Comparison of ENCODE assay signal across 14 cellular contexts in genomic region chr17:8110456-8110804, GRCh38. TPM values are rescaled to one million over a fixed set of nuclear protein-coding genes. Genes with fewer than 3 reads are reported as not detected.
A peak's percentile ranks its signal among the peaks of the same experiment; 100 is the strongest.
DNase-seq lines count a peak whose midpoint lies in the region; TF ChIP-seq lines count a peak whose summit lies in the region.
"Had no signal": no experiment of that assay in that cellular context is flagged by ENCODE, and none has a peak within 500 bp of the region (broad histone marks: within the 10 kb centered on the region; RNA-seq: fewer than 3 reads in every experiment).

No MANE protein-coding gene starts in this region.

- DNase-seq in activated naive CD4-positive, alpha-beta T cell (lab: John Stamatoyannopoulos, UW), result no peak
- DNase-seq in type B pancreatic cell (ENCODE audit: extremely low spot score, unreplicated experiment) (no peak), SHP77 treated with DMSO at 0.1 percent for 48 hours (lab: John Stamatoyannopoulos, UW) (no peak), tibial nerve (ENCODE audit: low spot score in 2 of 2) (no peak), activated T-cell treated with anti-CD3 and anti-CD28 coated beads for 4 hours (no peak)
- DNase-seq: foreskin keratinocyte had no signal

- H3K9me3 Mint-ChIP-seq in activated naive CD4-positive, alpha-beta T cell treated with anti-CD3 and anti-CD28 coated beads, Interleukin-2, amount 50 U/mL, for 24 hours, result no peaks in the 10 kb centered on the region
- H3K9me3 Mint-ChIP-seq in type B pancreatic cell, result no peaks in the 10 kb centered on the region
- H3K9me3 Mint-ChIP-seq: natural killer cell treated with Interleukin-12 subunit alpha and Interleukin-12 subunit beta and Interleukin-15 and Interleukin-18, amount 100 ng/mL, for 72 hours had no signal

- H3K9me3 ChIP-seq in iPS-20b (ENCODE audit: insufficient read depth, low read depth, low read length), result no peaks in the 10 kb centered on the region
- no peaks in the 10 kb centered on the region for H3K9me3 ChIP-seq in tibial nerve
- H3K9me3 ChIP-seq: upper lobe of right lung had no signal

- TF ChIP-seq POLR2A in tibial nerve (IDR thresholded peaks at IDR 0.05), result no peak

- no peak for TF ChIP-seq EP300 in tibial nerve (IDR thresholded peaks at IDR 0.05)

- no peak overlapping the region for H3K9ac ChIP-seq in iPS-20b (ENCODE audit: low read depth, low read length)

- H3K27ac Mint-ChIP-seq in activated naive CD4-positive, alpha-beta T cell treated with anti-CD3 and anti-CD28 coated beads, Interleukin-2, amount 50 U/mL, for 24 hours, result no peak overlapping the region
- no peak overlapping the region for H3K27ac Mint-ChIP-seq in type B pancreatic cell
- H3K27ac Mint-ChIP-seq: activated CD8-positive, alpha-beta memory T cell treated with anti-CD3 and anti-CD28 coated beads, Interleukin-2, amount 10 ng/mL, durations not matched to agents 7 days and 5 days; natural killer cell treated with Interleukin-12 subunit alpha and Interleukin-12 subunit beta and Interleukin-15 and Interleukin-18, amount 100 ng/mL, for 72 hours had no signal

- TF ChIP-seq CTCF in VCaP (conservative IDR thresholded peaks at IDR 0.05) (peak; percentile 47), type B pancreatic cell (conservative IDR thresholded peaks at IDR 0.05) (peak; percentile 16), tibial nerve (IDR thresholded peaks at IDR 0.05) (no peak)

- no peaks in the 10 kb centered on the region for H3K36me3 ChIP-seq in iPS-20b (ENCODE audit: insufficient read depth, low read depth, low read length)
- H3K36me3 ChIP-seq in tibial nerve, result no peaks in the 10 kb centered on the region
- H3K36me3 ChIP-seq: upper lobe of right lung had no signal

- H3K4me3 Mint-ChIP-seq in activated naive CD4-positive, alpha-beta T cell treated with anti-CD3 and anti-CD28 coated beads, Interleukin-2, amount 50 U/mL, for 24 hours, result peak overlapping the region; percentile 44
- H3K4me3 Mint-ChIP-seq in type B pancreatic cell, result peak overlapping the region; percentile 72
- H3K4me3 Mint-ChIP-seq: activated CD8-positive, alpha-beta memory T cell treated with anti-CD3 and anti-CD28 coated beads, Interleukin-2, amount 10 ng/mL, durations not matched to agents 7 days and 5 days; natural killer cell treated with Interleukin-12 subunit alpha and Interleukin-12 subunit beta and Interleukin-15 and Interleukin-18, amount 100 ng/mL, for 72 hours had no signal

- H3K27me3 Mint-ChIP-seq in activated naive CD4-positive, alpha-beta T cell treated with anti-CD3 and anti-CD28 coated beads, Interleukin-2, amount 50 U/mL, for 24 hours, result peaks cover 10% of the 10 kb centered on the region
- peaks cover 82% of the 10 kb centered on the region for H3K27me3 Mint-ChIP-seq in type B pancreatic cell

- H3K27ac ChIP-seq in VCaP, result no peak overlapping the region; the same call in 1 of the 2 replicates
- H3K27ac ChIP-seq in iPS-20b (ENCODE audit: low read length), result no peak overlapping the region
- H3K27ac ChIP-seq in tibial nerve, result no peak overlapping the region
- H3K27ac ChIP-seq: foreskin keratinocyte, upper lobe of right lung had no signal

- peak overlapping the region; percentile 80; the same call in 1 of the 2 replicates for H3K4me3 ChIP-seq in iPS-20b (ENCODE audit: low read length)
- peak overlapping the region in 1 of 4 donors; percentile 29 for H3K4me3 ChIP-seq in tibial nerve

- H3K4me1 ChIP-seq in iPS-20b (ENCODE audit: insufficient read depth, low read length), result no peaks in the 10 kb centered on the region
- peaks cover 0 to 13% (median 6%) of the 10 kb centered on the region in 4 donors for H3K4me1 ChIP-seq in tibial nerve

- peaks cover 72% of the 10 kb centered on the region for H3K27me3 ChIP-seq in iPS-20b (ENCODE audit: insufficient read depth, low read length)
- peaks cover 0 to 71% of the 10 kb centered on the region in 2 donors for H3K27me3 ChIP-seq in tibial nerve
- H3K27me3 ChIP-seq: foreskin keratinocyte had no signal

- H3K4me1 Mint-ChIP-seq in activated naive CD4-positive, alpha-beta T cell treated with anti-CD3 and anti-CD28 coated beads, Interleukin-2, amount 50 U/mL, for 24 hours, result peaks cover 9% of the 10 kb centered on the region
- no peaks in the 10 kb centered on the region for H3K4me1 Mint-ChIP-seq in type B pancreatic cell (ENCODE audit: unreplicated experiment)

- WGBS in tibial nerve, 2 donors, result 26 to 31% methylated on average over 8 to 10 of the region's 10 CpGs

- no peaks in the 10 kb centered on the region for H3K36me3 Mint-ChIP-seq in activated naive CD4-positive, alpha-beta T cell treated with anti-CD3 and anti-CD28 coated beads, Interleukin-2, amount 50 U/mL, for 24 hours
- H3K36me3 Mint-ChIP-seq in type B pancreatic cell, result no peaks in the 10 kb centered on the region
- H3K36me3 Mint-ChIP-seq: activated CD8-positive, alpha-beta memory T cell treated with anti-CD3 and anti-CD28 coated beads, Interleukin-2, amount 10 ng/mL, durations not matched to agents 7 days and 5 days; natural killer cell treated with Interleukin-12 subunit alpha and Interleukin-12 subunit beta and Interleukin-15 and Interleukin-18, amount 100 ng/mL, for 72 hours had no signal

RNA-seq across cellular contexts. Expression of gene ALOXE3, which starts 7.9 kb away (rescaled TPM):
- 0.14 TPM in 1 of 2 replicates, not detected in the other for total RNA-seq in type B pancreatic cell (ENCODE audit: low replicate concordance)
- total RNA-seq in tibial nerve, result not detected
- total RNA-seq: activated CD8-positive, alpha-beta memory T cell treated with anti-CD3 and anti-CD28 coated beads, Interleukin-2, amount 10 ng/mL, durations not matched to agents 7 days and 5 days; H4; natural killer cell treated with Interleukin-12 subunit alpha and Interleukin-12 subunit beta and Interleukin-15 and Interleukin-18, amount 100 ng/mL, for 72 hours; Right ventricle myocardium inferior; upper lobe of right lung had no signal

RNA-seq across cellular contexts. Expression of gene HES7, which starts 13.5 kb away (rescaled TPM):
- total RNA-seq in type B pancreatic cell (ENCODE audit: low replicate concordance), result 0.46 TPM in 1 of 2 replicates, not detected in the other
- total RNA-seq in tibial nerve, result 1 to 10 TPM in 1 of 4 donors, not detected in 3; 2.1 TPM
- total RNA-seq: natural killer cell treated with Interleukin-12 subunit alpha and Interleukin-12 subunit beta and Interleukin-15 and Interleukin-18, amount 100 ng/mL, for 72 hours; Right ventricle myocardium inferior; upper lobe of right lung had no signal

RNA-seq across cellular contexts. Expression of gene ALOX12B, which starts 22.9 kb away (rescaled TPM):
- total RNA-seq in type B pancreatic cell (ENCODE audit: low replicate concordance) (not detected in 2 replicates), tibial nerve (not detected)
- total RNA-seq: H4, Right ventricle myocardium inferior, upper lobe of right lung had no signal

RNA-seq across cellular contexts. Expression of gene PER1, which starts 41.8 kb away (rescaled TPM):
- total RNA-seq in type B pancreatic cell (ENCODE audit: low replicate concordance) (31.0 and 33.2 TPM in 2 replicates), tibial nerve (100 to 1,000 TPM; 157 to 328 (median 204) TPM)

RNA-seq across cellular contexts. Expression of gene VAMP2, which starts 52.3 kb away (rescaled TPM):
- total RNA-seq in type B pancreatic cell (ENCODE audit: low replicate concordance) (44.7 and 46.3 TPM in 2 replicates), tibial nerve (10 to 100 TPM; 48.0 to 72.1 (median 59.0) TPM)

Comparison
In these comparisons a context has a peak if more than half of its experiments do, and no peak if none do; other contexts are left out.
1. CTCF ChIP-seq: peak in VCaP (single experiment) and type B pancreatic cell (single experiment); none in tibial nerve (0 of 5).